In the genomic region with DNA sequence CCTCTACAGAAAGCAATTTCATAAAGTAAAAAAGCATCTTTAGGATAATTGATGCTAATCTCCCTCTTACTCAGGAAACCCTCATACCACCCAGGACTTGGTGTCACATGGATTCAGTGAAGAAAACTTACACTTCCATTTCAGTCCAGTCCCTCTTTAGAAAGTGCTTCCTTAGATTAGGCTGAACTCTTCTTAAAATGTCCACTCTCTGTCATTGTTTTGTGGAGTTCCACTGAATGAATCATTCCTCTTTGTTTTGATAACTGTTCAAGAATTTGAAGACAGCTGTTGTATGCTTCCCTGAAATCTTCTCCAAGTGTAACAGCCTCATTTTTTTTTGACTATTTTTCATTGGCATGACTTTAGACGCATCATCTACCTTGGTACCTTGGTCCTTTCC, we compare ENCODE assay signal across 1 cellular context.
TF ChIP-seq lines count a peak whose summit lies in the region.

No MANE protein-coding gene starts in this region.

TF ChIP-seq in IMR-90, 13 proteins besides CTCF, POLR2A, EP300 and RAD21 (continued from another document):
- TF ChIP-seq, protein P1, sequence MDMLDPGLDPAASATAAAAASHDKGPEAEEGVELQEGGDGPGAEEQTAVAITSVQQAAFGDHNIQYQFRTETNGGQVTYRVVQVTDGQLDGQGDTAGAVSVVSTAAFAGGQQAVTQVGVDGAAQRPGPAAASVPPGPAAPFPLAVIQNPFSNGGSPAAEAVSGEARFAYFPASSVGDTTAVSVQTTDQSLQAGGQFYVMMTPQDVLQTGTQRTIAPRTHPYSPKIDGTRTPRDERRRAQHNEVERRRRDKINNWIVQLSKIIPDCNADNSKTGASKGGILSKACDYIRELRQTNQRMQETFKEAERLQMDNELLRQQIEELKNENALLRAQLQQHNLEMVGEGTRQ (IDR thresholded peaks at IDR 0.05; ENCODE audit: low read depth, low read length) = no peak
- TF ChIP-seq SMC3 (IDR thresholded peaks at IDR 0.05; ENCODE audit: low read depth, low read length) = no peak
